ENCODE assay signal across 1 cellular context in the genomic region with DNA sequence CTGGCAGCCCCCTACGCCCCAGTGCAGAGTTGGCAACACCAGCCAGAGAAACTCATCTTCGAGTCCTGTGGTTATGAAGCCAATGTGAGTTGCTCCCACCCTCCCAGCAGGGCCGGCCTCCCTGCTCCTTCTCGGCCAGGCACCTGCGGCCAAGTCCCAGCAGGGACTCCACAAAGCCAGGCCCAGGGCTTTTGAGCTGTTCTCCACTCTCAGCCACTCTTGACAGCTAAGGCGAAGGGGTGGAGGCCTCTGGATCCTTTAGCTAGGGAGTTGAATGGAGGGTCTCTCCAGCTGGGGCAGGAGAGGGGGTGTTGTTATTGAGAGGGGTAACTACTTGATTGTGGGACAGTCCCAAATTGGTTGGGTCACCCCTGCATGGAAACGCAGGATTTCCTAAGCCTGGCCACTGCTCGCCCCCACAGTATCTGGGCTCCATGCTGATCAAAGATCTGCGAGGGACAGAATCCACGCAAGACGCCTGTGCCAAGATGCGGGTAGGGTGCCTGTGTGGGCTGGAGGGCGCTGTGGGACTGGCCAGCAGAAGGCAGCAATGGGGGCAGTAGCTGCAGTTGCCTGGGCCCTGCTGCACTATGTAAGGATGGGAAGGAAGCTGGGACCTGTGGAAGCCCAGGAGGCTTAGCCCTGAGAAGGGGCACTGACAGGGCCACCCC.
TF ChIP-seq lines count a peak whose summit lies in the region.

No MANE protein-coding gene starts in this region.

TF ChIP-seq in GM23338, 12 proteins besides CTCF, POLR2A, EP300 and RAD21 (continued from another document):
- TF ChIP-seq, protein P1, sequence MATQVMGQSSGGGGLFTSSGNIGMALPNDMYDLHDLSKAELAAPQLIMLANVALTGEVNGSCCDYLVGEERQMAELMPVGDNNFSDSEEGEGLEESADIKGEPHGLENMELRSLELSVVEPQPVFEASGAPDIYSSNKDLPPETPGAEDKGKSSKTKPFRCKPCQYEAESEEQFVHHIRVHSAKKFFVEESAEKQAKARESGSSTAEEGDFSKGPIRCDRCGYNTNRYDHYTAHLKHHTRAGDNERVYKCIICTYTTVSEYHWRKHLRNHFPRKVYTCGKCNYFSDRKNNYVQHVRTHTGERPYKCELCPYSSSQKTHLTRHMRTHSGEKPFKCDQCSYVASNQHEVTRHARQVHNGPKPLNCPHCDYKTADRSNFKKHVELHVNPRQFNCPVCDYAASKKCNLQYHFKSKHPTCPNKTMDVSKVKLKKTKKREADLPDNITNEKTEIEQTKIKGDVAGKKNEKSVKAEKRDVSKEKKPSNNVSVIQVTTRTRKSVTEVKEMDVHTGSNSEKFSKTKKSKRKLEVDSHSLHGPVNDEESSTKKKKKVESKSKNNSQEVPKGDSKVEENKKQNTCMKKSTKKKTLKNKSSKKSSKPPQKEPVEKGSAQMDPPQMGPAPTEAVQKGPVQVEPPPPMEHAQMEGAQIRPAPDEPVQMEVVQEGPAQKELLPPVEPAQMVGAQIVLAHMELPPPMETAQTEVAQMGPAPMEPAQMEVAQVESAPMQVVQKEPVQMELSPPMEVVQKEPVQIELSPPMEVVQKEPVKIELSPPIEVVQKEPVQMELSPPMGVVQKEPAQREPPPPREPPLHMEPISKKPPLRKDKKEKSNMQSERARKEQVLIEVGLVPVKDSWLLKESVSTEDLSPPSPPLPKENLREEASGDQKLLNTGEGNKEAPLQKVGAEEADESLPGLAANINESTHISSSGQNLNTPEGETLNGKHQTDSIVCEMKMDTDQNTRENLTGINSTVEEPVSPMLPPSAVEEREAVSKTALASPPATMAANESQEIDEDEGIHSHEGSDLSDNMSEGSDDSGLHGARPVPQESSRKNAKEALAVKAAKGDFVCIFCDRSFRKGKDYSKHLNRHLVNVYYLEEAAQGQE (IDR thresholded peaks at IDR 0.05; ENCODE audit: unreplicated experiment) = no peak
- no peak for TF ChIP-seq POLR2AphosphoS5 (IDR thresholded peaks at IDR 0.05; ENCODE audit: low read depth)
- TF ChIP-seq ZNF114 (CRISPR knock-in tag; IDR thresholded peaks at IDR 0.05) = no peak
- TF ChIP-seq EZH2phosphoT487 (IDR thresholded peaks at IDR 0.05; ENCODE audit: unreplicated experiment) = no peak
- TF ChIP-seq NANOG (IDR thresholded peaks at IDR 0.05; ENCODE audit: borderline replicate concordance) = no peak
- no peak for TF ChIP-seq ZNF462 (CRISPR knock-in tag; IDR thresholded peaks at IDR 0.05)
- TF ChIP-seq EZH2 (IDR thresholded peaks at IDR 0.05; ENCODE audit: low read depth, unreplicated experiment) = no peak
- no peak for TF ChIP-seq ZNF331 (CRISPR knock-in tag; IDR thresholded peaks at IDR 0.05; ENCODE audit: low read depth)
- no peak for TF ChIP-seq STAT1 (IDR thresholded peaks at IDR 0.05; ENCODE audit: unreplicated experiment)
